1 cellular context compared by ENCODE assay signal in genomic region chr13:41427700-41428099, GRCh38.
TF ChIP-seq lines count a peak whose summit lies in the region.

No MANE protein-coding gene starts in this region.

TF ChIP-seq in A549, 52 proteins besides CTCF, POLR2A, EP300 and RAD21 (continued from another document):
- TF ChIP-seq REST (IDR thresholded peaks at IDR 0.05): no peak
- TF ChIP-seq, protein P1, sequence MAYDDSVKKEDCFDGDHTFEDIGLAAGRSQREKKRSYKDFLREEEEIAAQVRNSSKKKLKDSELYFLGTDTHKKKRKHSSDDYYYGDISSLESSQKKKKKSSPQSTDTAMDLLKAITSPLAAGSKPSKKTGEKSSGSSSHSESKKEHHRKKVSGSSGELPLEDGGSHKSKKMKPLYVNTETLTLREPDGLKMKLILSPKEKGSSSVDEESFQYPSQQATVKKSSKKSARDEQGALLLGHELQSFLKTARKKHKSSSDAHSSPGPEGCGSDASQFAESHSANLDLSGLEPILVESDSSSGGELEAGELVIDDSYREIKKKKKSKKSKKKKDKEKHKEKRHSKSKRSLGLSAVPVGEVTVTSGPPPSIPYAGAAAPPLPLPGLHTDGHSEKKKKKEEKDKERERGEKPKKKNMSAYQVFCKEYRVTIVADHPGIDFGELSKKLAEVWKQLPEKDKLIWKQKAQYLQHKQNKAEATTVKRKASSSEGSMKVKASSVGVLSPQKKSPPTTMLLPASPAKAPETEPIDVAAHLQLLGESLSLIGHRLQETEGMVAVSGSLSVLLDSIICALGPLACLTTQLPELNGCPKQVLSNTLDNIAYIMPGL (CRISPR knock-in tag; IDR thresholded peaks at IDR 0.05; ENCODE audit: borderline replicate concordance): no peak
- no peak for TF ChIP-seq RCOR1 (IDR thresholded peaks at IDR 0.05; ENCODE audit: low read depth, low read length)
- no peak for TF ChIP-seq ATOH8 (CRISPR knock-in tag; IDR thresholded peaks at IDR 0.05; ENCODE audit: low read depth)
- TF ChIP-seq KDM1A (IDR thresholded peaks at IDR 0.05; ENCODE audit: low read depth): no peak
